ENCODE assay signal across 10 cellular contexts in genomic region chr9:41074356-41074942, GRCh38. TPM values are rescaled to one million over a fixed set of nuclear protein-coding genes. Genes with fewer than 3 reads are reported as not detected.
A peak's percentile ranks its signal among the peaks of the same experiment; 100 is the strongest.
DNase-seq lines count a peak whose midpoint lies in the region; ATAC-seq and TF ChIP-seq lines count a peak whose summit lies in the region.
"Not testable (repeated sequence)": the region's sequence is repeated elsewhere in the genome, so short reads cannot be mapped to it uniquely, and the experiment has no call there.
"Had no signal": no experiment of that assay in that cellular context is flagged by ENCODE, and none has a peak within 500 bp of the region (broad histone marks: within the 10 kb centered on the region; RNA-seq: fewer than 3 reads in every experiment).

No MANE protein-coding gene starts in this region.

- CTCF ChIA-PET in activated CD4-positive, alpha-beta T cell treated with anti-CD3 and anti-CD28 coated beads, Interleukin-2, amount 10 ng/mL, durations not matched to agents 7 days and 5 days (lab: Charles Lee), result not testable (repeated sequence)

- H3K9me3 ChIP-seq in iPS DF 6.9 (ENCODE audit: control insufficient read depth, insufficient read depth, low read length); neuronal stem cell (replicated peaks in 1 of 2; ENCODE audit: control insufficient read depth in 2 of 2, insufficient read depth in 1 of 2, low read depth in 1 of 2, low read length in 2 of 2); upper lobe of left lung: not testable (repeated sequence)

- TF ChIP-seq CTCF in GM10266 (IDR thresholded peaks at IDR 0.05; ENCODE audit: control insufficient read depth, insufficient read depth, low read depth, missing control alignments), result peak; percentile 2
- TF ChIP-seq CTCF in coronary artery (IDR thresholded peaks at IDR 0.05); upper lobe of left lung (IDR thresholded peaks at IDR 0.05): not testable (repeated sequence)

- not testable (repeated sequence) for H3K36me3 ChIP-seq in iPS DF 6.9 (ENCODE audit: control insufficient read depth, insufficient read depth, low read length); neuronal stem cell (replicated peaks in 1 of 2; ENCODE audit: control insufficient read depth in 2 of 2, insufficient read depth in 2 of 2, low read length in 2 of 2); upper lobe of left lung

- not testable (repeated sequence) for H2BK120ac ChIP-seq in neuronal stem cell (ENCODE audit: low read depth, low read length)

- not testable (repeated sequence) for H2BK12ac ChIP-seq in neuronal stem cell (ENCODE audit: low read length)

- not testable (repeated sequence) for H3K14ac ChIP-seq in neuronal stem cell (ENCODE audit: low read length)

- not testable (repeated sequence) for H3K18ac ChIP-seq in neuronal stem cell (ENCODE audit: low read length)

- ATAC-seq in GM21825 (IDR thresholded peaks at IDR 0.05; ENCODE audit: unreplicated experiment), result peak; percentile 76
- peak; percentile 31 for ATAC-seq in HG03575 (IDR thresholded peaks at IDR 0.05; ENCODE audit: extremely low read depth, insufficient number of reproducible peaks, low FRiP score, unreplicated experiment)
- ATAC-seq in upper lobe of left lung (ENCODE audit: low FRiP score in 2 of 2), result peak; percentile 62 to 93

- not testable (repeated sequence) for H2AK5ac ChIP-seq in neuronal stem cell (ENCODE audit: low read depth, low read length)

- H3K27me3 Mint-ChIP-seq in activated CD4-positive, alpha-beta T cell treated with anti-CD3 and anti-CD28 coated beads, Interleukin-2, amount 10 ng/mL, durations not matched to agents 7 days and 5 days, result peaks cover 37% of the 10 kb centered on the region

- not testable (repeated sequence) for H3K9me3 Mint-ChIP-seq in activated CD4-positive, alpha-beta T cell treated with anti-CD3 and anti-CD28 coated beads, Interleukin-2, amount 10 ng/mL, durations not matched to agents 7 days and 5 days

- peak; percentile 11 for DNase-seq in GM10266 (ENCODE audit: extremely low spot score)
- not testable (repeated sequence) for DNase-seq in activated CD4-positive, alpha-beta T cell treated with anti-CD3 and anti-CD28 coated beads, Interleukin-2, amount 10 ng/mL, durations not matched to agents 7 days and 5 days; iPS DF 6.9 (ENCODE audit: low read depth, low spot score); neuronal stem cell (ENCODE audit: low spot score)
- DNase-seq in coronary artery (ENCODE audit: low spot score), result peak; percentile 77
- DNase-seq in upper lobe of left lung, result peak; percentile 36 to 90

- not testable (repeated sequence) for H3K4ac ChIP-seq in neuronal stem cell (ENCODE audit: low read length)

- not testable (repeated sequence) for H3K27me3 ChIP-seq in iPS DF 6.9 (ENCODE audit: control insufficient read depth, insufficient read depth, low read length)
- H3K27me3 ChIP-seq in neuronal stem cell (ENCODE audit: control insufficient read depth in 3 of 3, insufficient read depth in 3 of 3, low read depth in 1 of 3, low read length in 3 of 3) (peaks cover 4 to 35% (median 26%) of the 10 kb centered on the region in 3 experiments), upper lobe of left lung (peaks cover 0 to 11% (median 6%) of the 10 kb centered on the region in 4 donors)

- H2BK15ac ChIP-seq in neuronal stem cell (ENCODE audit: low read length), result not testable (repeated sequence)

- not testable (repeated sequence) for H3K23ac ChIP-seq in neuronal stem cell (ENCODE audit: low read depth, low read length, poor library complexity)

- not testable (repeated sequence) for H2BK5ac ChIP-seq in neuronal stem cell (ENCODE audit: low read length)

- peak overlapping the region in 1 of 2 donors; percentile 13 for H3K27ac ChIP-seq in coronary artery
- not testable (repeated sequence) for H3K27ac ChIP-seq in iPS DF 6.9 (ENCODE audit: low read length); neuronal stem cell (replicated peaks; ENCODE audit: low read length); upper lobe of left lung

- H2AFZ ChIP-seq in neuronal stem cell (ENCODE audit: low read length), result peak overlapping the region; percentile 86

- not testable (repeated sequence) for H3K27ac Mint-ChIP-seq in activated CD4-positive, alpha-beta T cell treated with anti-CD3 and anti-CD28 coated beads, Interleukin-2, amount 10 ng/mL, durations not matched to agents 7 days and 5 days

- TF ChIP-seq EP300 in upper lobe of left lung (IDR thresholded peaks at IDR 0.05), result not testable (repeated sequence)

- H3K4me2 ChIP-seq in neuronal stem cell (ENCODE audit: insufficient read depth, low read length, poor library complexity, severe bottlenecking), result peak overlapping the region; percentile 52

- not testable (repeated sequence) for H3K4me1 ChIP-seq in iPS DF 6.9 (ENCODE audit: control insufficient read depth, insufficient read depth, low read length); neuronal stem cell (ENCODE audit: control insufficient read depth in 2 of 2, insufficient read depth in 1 of 2, low read depth in 1 of 2, low read length in 2 of 2)
- H3K4me1 ChIP-seq in upper lobe of left lung, result peaks cover 4 to 12% (median 9%) of the 10 kb centered on the region in 4 donors

- H3K4me3 ChIP-seq in coronary artery, result peak overlapping the region; percentile 70
- H3K4me3 ChIP-seq in iPS DF 6.9 (ENCODE audit: low read length), result peak overlapping the region; percentile 20; the same call in 1 of the 2 replicates
- H3K4me3 ChIP-seq in neuronal stem cell (ENCODE audit: low read length in 2 of 2), result peak overlapping the region; percentile 36 to 63
- peak overlapping the region in 3 of 4 donors; percentile 45 to 56 (median 51) for H3K4me3 ChIP-seq in upper lobe of left lung

- not testable (repeated sequence) for TF ChIP-seq POLR2A in upper lobe of left lung (IDR thresholded peaks at IDR 0.05)

- H3K9ac ChIP-seq in neuronal stem cell (ENCODE audit: low read depth, low read length, poor library complexity), result not testable (repeated sequence)

- no CpG with 5 or more reads among the region's 63 CpGs for WGBS in iPS DF 6.9 (ENCODE audit: insufficient coverage, insufficient read length)
- no CpG with 5 or more reads among the region's 63 CpGs for WGBS in neuronal stem cell (ENCODE audit: extremely low coverage in 2 of 2, insufficient read length in 2 of 2, insufficient replicate concordance in 1 of 2), 2 donors
- 3% methylated on average over 43 to 54 of the region's 63 CpGs for WGBS in upper lobe of left lung, 2 donors

- peak overlapping the region; percentile 70 for H3K4me3 Mint-ChIP-seq in activated CD4-positive, alpha-beta T cell treated with anti-CD3 and anti-CD28 coated beads, Interleukin-2, amount 10 ng/mL, durations not matched to agents 7 days and 5 days

- POLR2A ChIA-PET in activated CD4-positive, alpha-beta T cell treated with anti-CD3 and anti-CD28 coated beads, Interleukin-2, amount 10 ng/mL, durations not matched to agents 7 days and 5 days (lab: Charles Lee), result not testable (repeated sequence)

- H4K91ac ChIP-seq in neuronal stem cell (ENCODE audit: low read depth, low read length, poor library complexity), result not testable (repeated sequence)

- not testable (repeated sequence) for H3K79me1 ChIP-seq in neuronal stem cell (ENCODE audit: low read depth, low read length)

- peaks cover 11% of the 10 kb centered on the region for H3K4me1 Mint-ChIP-seq in activated CD4-positive, alpha-beta T cell treated with anti-CD3 and anti-CD28 coated beads, Interleukin-2, amount 10 ng/mL, durations not matched to agents 7 days and 5 days

- H3K36me3 Mint-ChIP-seq in activated CD4-positive, alpha-beta T cell treated with anti-CD3 and anti-CD28 coated beads, Interleukin-2, amount 10 ng/mL, durations not matched to agents 7 days and 5 days (ENCODE audit: low read depth), result not testable (repeated sequence)

- peak overlapping the region; percentile 6 for H4K8ac ChIP-seq in neuronal stem cell (ENCODE audit: low read depth, low read length)

RNA-seq across cellular contexts. Expression of gene FOXD4L6, which starts 54.0 kb away (rescaled TPM):
- not detected for total RNA-seq in activated CD4-positive, alpha-beta T cell treated with anti-CD3 and anti-CD28 coated beads, Interleukin-2, amount 10 ng/mL, durations not matched to agents 7 days and 5 days
- polyA plus RNA-seq in neuronal stem cell (2013, experiment 1 of 2), result not detected
- 0.01 TPM for polyA plus RNA-seq in neuronal stem cell (2013, experiment 2 of 2)
- not detected for total RNA-seq in upper lobe of left lung
- total RNA-seq: activated CD8-positive, alpha-beta memory T cell treated with anti-CD3 and anti-CD28 coated beads for 36 hours; temporal lobe had no signal

Comparison
In these comparisons a context has a peak if more than half of its experiments do, and no peak if none do; other contexts are left out.
1. H3K4me3 ChIP-seq: peak in every context shown above with its lines; median percentile 70 in coronary artery; 51 in upper lobe of left lung; 50 in neuronal stem cell; 20 in iPS DF 6.9.